In genomic region chr19:42480335-42481095, GRCh38 we compare ENCODE assay signal across 1 cellular context.
A peak's percentile ranks its signal among the peaks of the same experiment; 100 is the strongest.
TF ChIP-seq lines count a peak whose summit lies in the region.

No MANE protein-coding gene starts in this region.

TF ChIP-seq in HepG2, 621 proteins besides CTCF, POLR2A, EP300 and RAD21 (continued from another document and continues in another):
- no peak for TF ChIP-seq XBP1 (CRISPR knock-in tag; IDR thresholded peaks at IDR 0.05)
- TF ChIP-seq ZNF709 (CRISPR knock-in tag; IDR thresholded peaks at IDR 0.05), result no peak
- TF ChIP-seq NFKBIZ (CRISPR knock-in tag; IDR thresholded peaks at IDR 0.05), result peak; percentile 93; the same call in 1 of the 2 replicates
- 0 out of 2 replicates have a peak, but pooled peaks have one; percentile 20 for TF ChIP-seq SPEN (CRISPR knock-in tag; IDR thresholded peaks at IDR 0.05; ENCODE audit: low read depth)
- TF ChIP-seq ZNF326 (CRISPR knock-in tag; IDR thresholded peaks at IDR 0.05; ENCODE audit: borderline replicate concordance), result no peak
- TF ChIP-seq FOSL2 (CRISPR knock-in tag; IDR thresholded peaks at IDR 0.05), result peak; percentile 89
- TF ChIP-seq HDAC1 (CRISPR knock-in tag; IDR thresholded peaks at IDR 0.05), result peak; percentile 52; the same call in 1 of the 2 replicates
- TF ChIP-seq ZNF572 (CRISPR knock-in tag; IDR thresholded peaks at IDR 0.05), result no peak
- peak; percentile 97 for TF ChIP-seq HOXD1 (CRISPR knock-in tag; IDR thresholded peaks at IDR 0.05)
- TF ChIP-seq NFE2L2 (IDR thresholded peaks at IDR 0.05; ENCODE audit: low read length), result peak; percentile 92
- TF ChIP-seq TCF7 (IDR thresholded peaks at IDR 0.05; ENCODE audit: low read depth), result peak; percentile 78
- peak; percentile 56 for TF ChIP-seq IRF2 (CRISPR knock-in tag; IDR thresholded peaks at IDR 0.05)
- peak; percentile 84 for TF ChIP-seq GATA4 (IDR thresholded peaks at IDR 0.05; ENCODE audit: borderline replicate concordance, low read depth)
- peak; percentile 86; the same call in 1 of the 2 replicates for TF ChIP-seq RCOR2 (CRISPR knock-in tag; IDR thresholded peaks at IDR 0.05)
- 0 out of 2 replicates have a peak, but pooled peaks have one; percentile 50 for TF ChIP-seq ARNT2 (CRISPR knock-in tag; IDR thresholded peaks at IDR 0.05; ENCODE audit: low read depth)
- peak; percentile 85 for TF ChIP-seq ZSCAN29 (CRISPR knock-in tag; conservative IDR thresholded peaks at IDR 0.05)
- TF ChIP-seq MED1 (CRISPR knock-in tag; IDR thresholded peaks at IDR 0.05), result peak; percentile 89
- TF ChIP-seq KDM2A (CRISPR knock-in tag; IDR thresholded peaks at IDR 0.05; ENCODE audit: borderline replicate concordance, low read depth), result 0 out of 2 replicates have a peak, but pooled peaks have one; percentile 21
- no peak for TF ChIP-seq FOXP1 (IDR thresholded peaks at IDR 0.05)
- TF ChIP-seq FOXP1 (CRISPR knock-in tag; IDR thresholded peaks at IDR 0.05), result peak; percentile 56
- TF ChIP-seq ZNF614 (CRISPR knock-in tag; IDR thresholded peaks at IDR 0.05; ENCODE audit: borderline replicate concordance), result peak; percentile 86; the same call in 1 of the 2 replicates
- peak; percentile 93; the same call in 1 of the 2 replicates for TF ChIP-seq HMG20A (CRISPR knock-in tag; IDR thresholded peaks at IDR 0.05; ENCODE audit: borderline replicate concordance)
- no peak for TF ChIP-seq PAX8 (CRISPR knock-in tag; IDR thresholded peaks at IDR 0.05; ENCODE audit: borderline replicate concordance)
- TF ChIP-seq ZNF552 (CRISPR knock-in tag; IDR thresholded peaks at IDR 0.05; ENCODE audit: borderline replicate concordance), result no peak
- TF ChIP-seq TBX3 (IDR thresholded peaks at IDR 0.05; ENCODE audit: borderline replicate concordance), result peak; percentile 40; the same call in 1 of the 2 replicates
- peak; percentile 73 for TF ChIP-seq FOXA1 (IDR thresholded peaks at IDR 0.05)
- TF ChIP-seq FOXA1 (CRISPR knock-in tag; IDR thresholded peaks at IDR 0.05), result peak; percentile 99
- no peak for TF ChIP-seq PREB (CRISPR knock-in tag; IDR thresholded peaks at IDR 0.05)
- peak; percentile 23; the same call in 1 of the 2 replicates for TF ChIP-seq ZNF205 (CRISPR knock-in tag; IDR thresholded peaks at IDR 0.05)
- TF ChIP-seq HDAC2 (CRISPR knock-in tag; IDR thresholded peaks at IDR 0.05), result peak; percentile 89
- peak; percentile 99 for TF ChIP-seq FOXA3 (CRISPR knock-in tag; IDR thresholded peaks at IDR 0.05)
- TF ChIP-seq KLF6 (CRISPR knock-in tag; IDR thresholded peaks at IDR 0.05), result 0 out of 2 replicates have a peak, but pooled peaks have one; percentile 50
- no peak for TF ChIP-seq ATRX (CRISPR knock-in tag; IDR thresholded peaks at IDR 0.05; ENCODE audit: borderline replicate concordance)
- peak; percentile 22; the same call in 1 of the 2 replicates for TF ChIP-seq SIX1 (CRISPR knock-in tag; IDR thresholded peaks at IDR 0.05; ENCODE audit: borderline replicate concordance)
- TF ChIP-seq MAFF (IDR thresholded peaks at IDR 0.05; ENCODE audit: low read depth, low read length), result peak; percentile 41; the same call in 1 of the 2 replicates
- TF ChIP-seq BORCS8-MEF2B (CRISPR knock-in tag; IDR thresholded peaks at IDR 0.05), result no peak
- TF ChIP-seq CBFB (CRISPR knock-in tag; IDR thresholded peaks at IDR 0.05), result peak; percentile 99
- TF ChIP-seq DR1 (CRISPR knock-in tag; IDR thresholded peaks at IDR 0.05), result no peak
- TF ChIP-seq ZNF563 (CRISPR knock-in tag; IDR thresholded peaks at IDR 0.05), result no peak
- no peak for TF ChIP-seq MYC (CRISPR knock-in tag; IDR thresholded peaks at IDR 0.05; ENCODE audit: borderline replicate concordance)
- peak; percentile 90 for TF ChIP-seq NFE2 (CRISPR knock-in tag; IDR thresholded peaks at IDR 0.05)
- 0 out of 2 replicates have a peak, but pooled peaks have one; percentile 12 for TF ChIP-seq PHF8 (CRISPR knock-in tag; IDR thresholded peaks at IDR 0.05)
- TF ChIP-seq ERF (CRISPR knock-in tag; IDR thresholded peaks at IDR 0.05), result peak; percentile 52; the same call in 1 of the 2 replicates
- peak; percentile 81 for TF ChIP-seq SKIL (CRISPR knock-in tag; IDR thresholded peaks at IDR 0.05; ENCODE audit: borderline replicate concordance)
- TF ChIP-seq HNF4A (CRISPR knock-in tag; IDR thresholded peaks at IDR 0.05), result peak; percentile 68
- no peak for TF ChIP-seq ETS1 (CRISPR knock-in tag; IDR thresholded peaks at IDR 0.05)
- TF ChIP-seq JDP2 (CRISPR knock-in tag; IDR thresholded peaks at IDR 0.05; ENCODE audit: borderline replicate concordance), result no peak
- TF ChIP-seq SOX6 (IDR thresholded peaks at IDR 0.05), result no peak
- TF ChIP-seq SOX6 (CRISPR knock-in tag; IDR thresholded peaks at IDR 0.05), result peak; percentile 82
- peak; percentile 37 for TF ChIP-seq ASH2L (IDR thresholded peaks at IDR 0.05; ENCODE audit: insufficient read length, low read depth, low read length)
- TF ChIP-seq RERE (CRISPR knock-in tag; IDR thresholded peaks at IDR 0.05; ENCODE audit: low read depth), result peak; percentile 63; the same call in 1 of the 2 replicates
- TF ChIP-seq SOX5 (CRISPR knock-in tag; IDR thresholded peaks at IDR 0.05; ENCODE audit: borderline replicate concordance), result peak; percentile 80; the same call in 1 of the 2 replicates
- 0 out of 2 replicates have a peak, but pooled peaks have one; percentile 21 for TF ChIP-seq SNAPC2 (CRISPR knock-in tag; IDR thresholded peaks at IDR 0.05)
- 0 out of 2 replicates have a peak, but pooled peaks have one; percentile 37 for TF ChIP-seq ZBTB43 (CRISPR knock-in tag; conservative IDR thresholded peaks at IDR 0.05)
- peak; percentile 51; the same call in 1 of the 2 replicates for TF ChIP-seq ZNF772 (CRISPR knock-in tag; IDR thresholded peaks at IDR 0.05)
- TF ChIP-seq ZNF580 (CRISPR knock-in tag; IDR thresholded peaks at IDR 0.05; ENCODE audit: borderline replicate concordance, low read depth), result peak; percentile 64; the same call in 1 of the 2 replicates
- peak; percentile 56 for TF ChIP-seq CEBPG (CRISPR knock-in tag; IDR thresholded peaks at IDR 0.05)
- peak; percentile 67 for TF ChIP-seq NFYB (CRISPR knock-in tag; IDR thresholded peaks at IDR 0.05)
- TF ChIP-seq ZNF484 (CRISPR knock-in tag; IDR thresholded peaks at IDR 0.05; ENCODE audit: borderline replicate concordance, low read depth), result no peak
- TF ChIP-seq MED13 (CRISPR knock-in tag; IDR thresholded peaks at IDR 0.05), result no peak
- TF ChIP-seq NFIC (IDR thresholded peaks at IDR 0.05; ENCODE audit: low read length), result 0 out of 2 replicates have a peak, but pooled peaks have one; percentile 57
- peak; percentile 26; the same call in 1 of the 2 replicates for TF ChIP-seq SOX13 (IDR thresholded peaks at IDR 0.05)
- TF ChIP-seq SOX13 (CRISPR knock-in tag; conservative IDR thresholded peaks at IDR 0.05 in 1 of 2, IDR thresholded peaks at IDR 0.05 in 1 of 2), result peak in 1 of 2 experiments; percentile 90; a peak in 2 of 4 replicates
- TF ChIP-seq HOXA5 (CRISPR knock-in tag; IDR thresholded peaks at IDR 0.05), result 0 out of 2 replicates have a peak, but pooled peaks have one; percentile 13
- peak; percentile 48; the same call in 1 of the 2 replicates for TF ChIP-seq ZKSCAN8 (CRISPR knock-in tag; IDR thresholded peaks at IDR 0.05; ENCODE audit: borderline replicate concordance)
- TF ChIP-seq ETV5 (CRISPR knock-in tag; IDR thresholded peaks at IDR 0.05; ENCODE audit: borderline replicate concordance), result peak; percentile 92
- TF ChIP-seq FOXK1 (CRISPR knock-in tag; IDR thresholded peaks at IDR 0.05; ENCODE audit: borderline replicate concordance, low read depth), result peak; percentile 81; the same call in 1 of the 2 replicates
- peak; percentile 77 for TF ChIP-seq ELF1 (CRISPR knock-in tag; IDR thresholded peaks at IDR 0.05)
- peak; percentile 92 for TF ChIP-seq FOXO1 (CRISPR knock-in tag; IDR thresholded peaks at IDR 0.05)
- TF ChIP-seq KDM1A (CRISPR knock-in tag; IDR thresholded peaks at IDR 0.05), result 0 out of 2 replicates have a peak, but pooled peaks have one; percentile 60
- 0 out of 2 replicates have a peak, but pooled peaks have one; percentile 22 for TF ChIP-seq SMC3 (IDR thresholded peaks at IDR 0.05; ENCODE audit: low read length)
